Comparison of ENCODE assay signal across 8 cellular contexts in genomic region chr17:69246726-69247375, GRCh38.
DNase-seq lines count a peak whose midpoint lies in the region; ATAC-seq and TF ChIP-seq lines count a peak whose summit lies in the region.

No MANE protein-coding gene starts in this region.

- peak; percentile 10 for DNase-seq in GM12864 (ENCODE audit: low read depth)
- DNase-seq in NOMO-1 (lab: John Stamatoyannopoulos, UW; ENCODE audit: unreplicated experiment in 2 of 2): peak; percentile 11 to 67
- DNase-seq in dedifferentiated amniotic fluid mesenchymal stem cell (ENCODE audit: extremely low spot score): peak; percentile 78
- DNase-seq in memory B cell (ENCODE audit: low spot score in 2 of 2): peak in 1 of 2 donors; percentile 33
- no peak for DNase-seq in activated naive CD4-positive, alpha-beta T cell treated with anti-CD3 and anti-CD28 coated beads, Interleukin-2, amount 50 U/mL, for 16 hours
- no peak for DNase-seq in GM19238 (ENCODE audit: insufficient read length, low spot score)

- H3K27me3 Mint-ChIP-seq in memory B cell: no peaks in the 10 kb centered on the region

- TF ChIP-seq CTCF in GM12864 (IDR thresholded peaks at IDR 0.05; ENCODE audit: low read depth, low read length, missing control alignments): peak; percentile 28

- no peaks in the 10 kb centered on the region for H3K9me3 Mint-ChIP-seq in memory B cell

- no peak overlapping the region for H3K4me3 ChIP-seq in GM12864 (ENCODE audit: low read depth, low read length)

- no peaks in the 10 kb centered on the region for H3K4me1 Mint-ChIP-seq in memory B cell

- ATAC-seq in HG03378 (IDR thresholded peaks at IDR 0.05; ENCODE audit: unreplicated experiment) (peak; percentile 71), memory B cell (ENCODE audit: low read depth) (peak; percentile 61), HG02885 (IDR thresholded peaks at IDR 0.05; ENCODE audit: poor library complexity, unreplicated experiment) (no peak)

- H3K36me3 Mint-ChIP-seq in memory B cell: no peaks in the 10 kb centered on the region

- no peak overlapping the region for H3K27ac Mint-ChIP-seq in memory B cell

- no peak overlapping the region for H3K4me3 Mint-ChIP-seq in memory B cell

Comparison
In these comparisons a context has a peak if more than half of its experiments do, and no peak if none do; other contexts are left out.
1. DNase-seq: peak in GM12864 (single experiment), NOMO-1 (2 of 2) and dedifferentiated amniotic fluid mesenchymal stem cell (single experiment); none in activated naive CD4-positive, alpha-beta T cell treated with anti-CD3 and anti-CD28 coated beads, Interleukin-2, amount 50 U/mL, for 16 hours (single experiment) and GM19238 (single experiment).